In the genomic region with DNA sequence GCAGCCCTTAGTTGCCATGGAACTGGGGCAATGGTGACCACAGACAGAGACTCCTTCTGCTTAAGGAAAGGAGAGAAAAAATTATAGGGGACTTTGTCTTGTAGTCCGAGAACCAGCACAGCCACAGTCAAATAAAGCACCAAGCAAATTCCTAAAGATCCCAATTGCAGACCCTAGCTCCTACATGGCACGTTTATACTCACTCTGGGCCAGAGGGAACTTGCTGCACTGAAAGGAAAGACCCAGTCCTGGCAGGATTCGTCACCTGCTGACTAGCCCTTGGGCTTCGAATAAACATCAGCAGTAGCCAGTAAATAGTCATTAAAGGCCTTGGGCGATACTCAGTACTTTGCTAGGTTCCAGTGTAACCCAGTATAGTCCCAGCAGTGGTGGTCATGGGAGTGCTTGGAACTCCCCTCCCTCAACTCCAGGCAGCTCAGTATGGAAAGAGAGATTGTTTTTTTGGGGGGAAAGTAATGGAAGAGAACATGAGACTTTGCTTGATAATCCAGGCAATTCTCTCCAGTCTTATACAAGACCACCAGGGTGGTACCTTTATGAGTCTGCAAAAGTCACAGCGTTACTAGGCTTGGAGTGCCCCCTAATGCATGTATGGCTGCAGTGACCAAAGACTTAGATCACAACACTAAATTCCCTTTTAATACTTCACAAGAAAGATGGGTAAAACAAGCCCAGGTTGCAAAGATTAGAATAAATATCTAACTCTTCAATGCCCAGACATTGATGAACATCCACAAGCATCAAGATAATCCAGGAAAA, we compare ENCODE assay signal across 2 cellular contexts.
TF ChIP-seq lines count a peak whose summit lies in the region.

No MANE protein-coding gene starts in this region.

TF ChIP-seq in SK-N-SH, 30 proteins besides CTCF, POLR2A, EP300 and RAD21 (continued from another document):
- no peak for TF ChIP-seq USF1 (IDR thresholded peaks at IDR 0.05; ENCODE audit: borderline replicate concordance, low read depth)
- TF ChIP-seq, protein P1, sequence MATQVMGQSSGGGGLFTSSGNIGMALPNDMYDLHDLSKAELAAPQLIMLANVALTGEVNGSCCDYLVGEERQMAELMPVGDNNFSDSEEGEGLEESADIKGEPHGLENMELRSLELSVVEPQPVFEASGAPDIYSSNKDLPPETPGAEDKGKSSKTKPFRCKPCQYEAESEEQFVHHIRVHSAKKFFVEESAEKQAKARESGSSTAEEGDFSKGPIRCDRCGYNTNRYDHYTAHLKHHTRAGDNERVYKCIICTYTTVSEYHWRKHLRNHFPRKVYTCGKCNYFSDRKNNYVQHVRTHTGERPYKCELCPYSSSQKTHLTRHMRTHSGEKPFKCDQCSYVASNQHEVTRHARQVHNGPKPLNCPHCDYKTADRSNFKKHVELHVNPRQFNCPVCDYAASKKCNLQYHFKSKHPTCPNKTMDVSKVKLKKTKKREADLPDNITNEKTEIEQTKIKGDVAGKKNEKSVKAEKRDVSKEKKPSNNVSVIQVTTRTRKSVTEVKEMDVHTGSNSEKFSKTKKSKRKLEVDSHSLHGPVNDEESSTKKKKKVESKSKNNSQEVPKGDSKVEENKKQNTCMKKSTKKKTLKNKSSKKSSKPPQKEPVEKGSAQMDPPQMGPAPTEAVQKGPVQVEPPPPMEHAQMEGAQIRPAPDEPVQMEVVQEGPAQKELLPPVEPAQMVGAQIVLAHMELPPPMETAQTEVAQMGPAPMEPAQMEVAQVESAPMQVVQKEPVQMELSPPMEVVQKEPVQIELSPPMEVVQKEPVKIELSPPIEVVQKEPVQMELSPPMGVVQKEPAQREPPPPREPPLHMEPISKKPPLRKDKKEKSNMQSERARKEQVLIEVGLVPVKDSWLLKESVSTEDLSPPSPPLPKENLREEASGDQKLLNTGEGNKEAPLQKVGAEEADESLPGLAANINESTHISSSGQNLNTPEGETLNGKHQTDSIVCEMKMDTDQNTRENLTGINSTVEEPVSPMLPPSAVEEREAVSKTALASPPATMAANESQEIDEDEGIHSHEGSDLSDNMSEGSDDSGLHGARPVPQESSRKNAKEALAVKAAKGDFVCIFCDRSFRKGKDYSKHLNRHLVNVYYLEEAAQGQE (IDR thresholded peaks at IDR 0.05; ENCODE audit: low read depth, low read length), result no peak

TF ChIP-seq in SK-N-SH treated with all-trans-retinoic acid at 6 μM for 48 hours, 23 proteins besides CTCF, POLR2A, EP300 and RAD21 (continued from another document):
- TF ChIP-seq CREB5 (CRISPR knock-in tag; IDR thresholded peaks at IDR 0.05; ENCODE audit: low read depth), result no peak
- TF ChIP-seq ZFP30 (CRISPR knock-in tag; IDR thresholded peaks at IDR 0.05), result no peak
- no peak for TF ChIP-seq BACH2 (CRISPR knock-in tag; IDR thresholded peaks at IDR 0.05; ENCODE audit: borderline replicate concordance)
- TF ChIP-seq ESRRG (CRISPR knock-in tag; IDR thresholded peaks at IDR 0.05), result no peak
- TF ChIP-seq PPARA (CRISPR knock-in tag; IDR thresholded peaks at IDR 0.05; ENCODE audit: borderline replicate concordance), result no peak
- no peak for TF ChIP-seq TOX (CRISPR knock-in tag; IDR thresholded peaks at IDR 0.05; ENCODE audit: borderline replicate concordance)
- no peak for TF ChIP-seq ZNF70 (CRISPR knock-in tag; IDR thresholded peaks at IDR 0.05)
- TF ChIP-seq, protein P2, sequence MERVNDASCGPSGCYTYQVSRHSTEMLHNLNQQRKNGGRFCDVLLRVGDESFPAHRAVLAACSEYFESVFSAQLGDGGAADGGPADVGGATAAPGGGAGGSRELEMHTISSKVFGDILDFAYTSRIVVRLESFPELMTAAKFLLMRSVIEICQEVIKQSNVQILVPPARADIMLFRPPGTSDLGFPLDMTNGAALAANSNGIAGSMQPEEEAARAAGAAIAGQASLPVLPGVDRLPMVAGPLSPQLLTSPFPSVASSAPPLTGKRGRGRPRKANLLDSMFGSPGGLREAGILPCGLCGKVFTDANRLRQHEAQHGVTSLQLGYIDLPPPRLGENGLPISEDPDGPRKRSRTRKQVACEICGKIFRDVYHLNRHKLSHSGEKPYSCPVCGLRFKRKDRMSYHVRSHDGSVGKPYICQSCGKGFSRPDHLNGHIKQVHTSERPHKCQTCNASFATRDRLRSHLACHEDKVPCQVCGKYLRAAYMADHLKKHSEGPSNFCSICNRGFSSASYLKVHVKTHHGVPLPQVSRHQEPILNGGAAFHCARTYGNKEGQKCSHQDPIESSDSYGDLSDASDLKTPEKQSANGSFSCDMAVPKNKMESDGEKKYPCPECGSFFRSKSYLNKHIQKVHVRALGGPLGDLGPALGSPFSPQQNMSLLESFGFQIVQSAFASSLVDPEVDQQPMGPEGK (CRISPR knock-in tag; IDR thresholded peaks at IDR 0.05; ENCODE audit: borderline replicate concordance), result no peak
- TF ChIP-seq TCF4 (CRISPR knock-in tag; IDR thresholded peaks at IDR 0.05; ENCODE audit: borderline replicate concordance), result no peak
- no peak for TF ChIP-seq ARNTL (CRISPR knock-in tag; IDR thresholded peaks at IDR 0.05; ENCODE audit: borderline replicate concordance, low read depth)
- no peak for TF ChIP-seq RARB (CRISPR knock-in tag; IDR thresholded peaks at IDR 0.05)
- TF ChIP-seq ZC3H10 (CRISPR knock-in tag; IDR thresholded peaks at IDR 0.05), result no peak
- no peak for TF ChIP-seq SNAI2 (CRISPR knock-in tag; IDR thresholded peaks at IDR 0.05)
